1 cellular context compared by ENCODE assay signal in genomic region chr1:65419681-65420589, GRCh38.
A peak's percentile ranks its signal among the peaks of the same experiment; 100 is the strongest.
TF ChIP-seq lines count a peak whose summit lies in the region.

No MANE protein-coding gene starts in this region.

TF ChIP-seq in HepG2, 621 proteins besides CTCF, POLR2A, EP300 and RAD21 (continued from another document and continues in another):
- TF ChIP-seq ZNF761 (CRISPR knock-in tag; conservative IDR thresholded peaks at IDR 0.05) (0 out of 2 replicates have a peak, but pooled peaks have one; percentile 48), SP4 (CRISPR knock-in tag; IDR thresholded peaks at IDR 0.05) (peak; percentile 93), ZNF549 (CRISPR knock-in tag; IDR thresholded peaks at IDR 0.05) (no peak), GABPB1 (CRISPR knock-in tag; IDR thresholded peaks at IDR 0.05) (no peak), ZNF776 (CRISPR knock-in tag; IDR thresholded peaks at IDR 0.05) (no peak), MBNL3 (CRISPR knock-in tag; conservative IDR thresholded peaks at IDR 0.05) (no peak), ZNF510 (CRISPR knock-in tag; IDR thresholded peaks at IDR 0.05; ENCODE audit: low read depth) (peak; percentile 67; the same call in 1 of the 2 replicates), ZNF619 (CRISPR knock-in tag; IDR thresholded peaks at IDR 0.05) (no peak), TSC22D2 (CRISPR knock-in tag; IDR thresholded peaks at IDR 0.05; ENCODE audit: borderline replicate concordance) (peak; percentile 38; the same call in 1 of the 2 replicates), RERE (CRISPR knock-in tag; IDR thresholded peaks at IDR 0.05; ENCODE audit: low read depth) (no peak), ZC3H13 (CRISPR knock-in tag; IDR thresholded peaks at IDR 0.05) (0 out of 2 replicates have a peak, but pooled peaks have one; percentile 50), ZBTB34 (CRISPR knock-in tag; IDR thresholded peaks at IDR 0.05) (no peak), ZNF749 (CRISPR knock-in tag; IDR thresholded peaks at IDR 0.05; ENCODE audit: borderline replicate concordance) (no peak), NR2C2 (CRISPR knock-in tag; IDR thresholded peaks at IDR 0.05; ENCODE audit: borderline replicate concordance) (peak; percentile 30; the same call in 1 of the 2 replicates), ZKSCAN1 (IDR thresholded peaks at IDR 0.05; ENCODE audit: low read length) (no peak), ETV6 (CRISPR knock-in tag; conservative IDR thresholded peaks at IDR 0.05) (no peak), HNF4G (IDR thresholded peaks at IDR 0.05; ENCODE audit: borderline replicate concordance, low read depth, low read length) (peak; percentile 19; the same call in 1 of the 2 replicates), HNF4G (CRISPR knock-in tag; IDR thresholded peaks at IDR 0.05; ENCODE audit: borderline replicate concordance, low read depth) (no peak), IKZF1 (IDR thresholded peaks at IDR 0.05) (no peak), ZNF780A (CRISPR knock-in tag; IDR thresholded peaks at IDR 0.05) (peak; percentile 49; the same call in 1 of the 2 replicates), ZNF383 (CRISPR knock-in tag; IDR thresholded peaks at IDR 0.05; ENCODE audit: borderline replicate concordance) (no peak), ZFX (CRISPR knock-in tag; IDR thresholded peaks at IDR 0.05; ENCODE audit: low read depth) (peak; percentile 68), MTF2 (CRISPR knock-in tag; IDR thresholded peaks at IDR 0.05; ENCODE audit: borderline replicate concordance) (no peak), ZNF607 (CRISPR knock-in tag; IDR thresholded peaks at IDR 0.05; ENCODE audit: borderline replicate concordance) (no peak), DNMT3B (CRISPR knock-in tag; conservative IDR thresholded peaks at IDR 0.05) (no peak), REST (IDR thresholded peaks at IDR 0.05; ENCODE audit: borderline replicate concordance in 1 of 2, low read depth in 1 of 2, low read length in 2 of 2) (0 out of 4 replicates have a peak, but pooled peaks of 1 of the 2 experiments have one; percentile 22), ARNTL (CRISPR knock-in tag; IDR thresholded peaks at IDR 0.05) (peak; percentile 73; the same call in 1 of the 2 replicates), GRHL1 (CRISPR knock-in tag; conservative IDR thresholded peaks at IDR 0.05) (no peak), TFDP2 (CRISPR knock-in tag; IDR thresholded peaks at IDR 0.05) (no peak), ZBTB7A (CRISPR knock-in tag; IDR thresholded peaks at IDR 0.05) (no peak), ZNF362 (CRISPR knock-in tag; IDR thresholded peaks at IDR 0.05; ENCODE audit: borderline replicate concordance) (no peak), ZNF317 (CRISPR knock-in tag; IDR thresholded peaks at IDR 0.05) (no peak), HDAC1 (CRISPR knock-in tag; IDR thresholded peaks at IDR 0.05) (peak; percentile 57; the same call in 1 of the 2 replicates), NFRKB (IDR thresholded peaks at IDR 0.05) (no peak), DNMT1 (CRISPR knock-in tag; IDR thresholded peaks at IDR 0.05) (no peak), ERF (CRISPR knock-in tag; IDR thresholded peaks at IDR 0.05) (no peak)
- TF ChIP-seq, protein P1, sequence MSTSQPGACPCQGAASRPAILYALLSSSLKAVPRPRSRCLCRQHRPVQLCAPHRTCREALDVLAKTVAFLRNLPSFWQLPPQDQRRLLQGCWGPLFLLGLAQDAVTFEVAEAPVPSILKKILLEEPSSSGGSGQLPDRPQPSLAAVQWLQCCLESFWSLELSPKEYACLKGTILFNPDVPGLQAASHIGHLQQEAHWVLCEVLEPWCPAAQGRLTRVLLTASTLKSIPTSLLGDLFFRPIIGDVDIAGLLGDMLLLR (CRISPR knock-in tag; IDR thresholded peaks at IDR 0.05), result no peak
- TF ChIP-seq, protein P2, sequence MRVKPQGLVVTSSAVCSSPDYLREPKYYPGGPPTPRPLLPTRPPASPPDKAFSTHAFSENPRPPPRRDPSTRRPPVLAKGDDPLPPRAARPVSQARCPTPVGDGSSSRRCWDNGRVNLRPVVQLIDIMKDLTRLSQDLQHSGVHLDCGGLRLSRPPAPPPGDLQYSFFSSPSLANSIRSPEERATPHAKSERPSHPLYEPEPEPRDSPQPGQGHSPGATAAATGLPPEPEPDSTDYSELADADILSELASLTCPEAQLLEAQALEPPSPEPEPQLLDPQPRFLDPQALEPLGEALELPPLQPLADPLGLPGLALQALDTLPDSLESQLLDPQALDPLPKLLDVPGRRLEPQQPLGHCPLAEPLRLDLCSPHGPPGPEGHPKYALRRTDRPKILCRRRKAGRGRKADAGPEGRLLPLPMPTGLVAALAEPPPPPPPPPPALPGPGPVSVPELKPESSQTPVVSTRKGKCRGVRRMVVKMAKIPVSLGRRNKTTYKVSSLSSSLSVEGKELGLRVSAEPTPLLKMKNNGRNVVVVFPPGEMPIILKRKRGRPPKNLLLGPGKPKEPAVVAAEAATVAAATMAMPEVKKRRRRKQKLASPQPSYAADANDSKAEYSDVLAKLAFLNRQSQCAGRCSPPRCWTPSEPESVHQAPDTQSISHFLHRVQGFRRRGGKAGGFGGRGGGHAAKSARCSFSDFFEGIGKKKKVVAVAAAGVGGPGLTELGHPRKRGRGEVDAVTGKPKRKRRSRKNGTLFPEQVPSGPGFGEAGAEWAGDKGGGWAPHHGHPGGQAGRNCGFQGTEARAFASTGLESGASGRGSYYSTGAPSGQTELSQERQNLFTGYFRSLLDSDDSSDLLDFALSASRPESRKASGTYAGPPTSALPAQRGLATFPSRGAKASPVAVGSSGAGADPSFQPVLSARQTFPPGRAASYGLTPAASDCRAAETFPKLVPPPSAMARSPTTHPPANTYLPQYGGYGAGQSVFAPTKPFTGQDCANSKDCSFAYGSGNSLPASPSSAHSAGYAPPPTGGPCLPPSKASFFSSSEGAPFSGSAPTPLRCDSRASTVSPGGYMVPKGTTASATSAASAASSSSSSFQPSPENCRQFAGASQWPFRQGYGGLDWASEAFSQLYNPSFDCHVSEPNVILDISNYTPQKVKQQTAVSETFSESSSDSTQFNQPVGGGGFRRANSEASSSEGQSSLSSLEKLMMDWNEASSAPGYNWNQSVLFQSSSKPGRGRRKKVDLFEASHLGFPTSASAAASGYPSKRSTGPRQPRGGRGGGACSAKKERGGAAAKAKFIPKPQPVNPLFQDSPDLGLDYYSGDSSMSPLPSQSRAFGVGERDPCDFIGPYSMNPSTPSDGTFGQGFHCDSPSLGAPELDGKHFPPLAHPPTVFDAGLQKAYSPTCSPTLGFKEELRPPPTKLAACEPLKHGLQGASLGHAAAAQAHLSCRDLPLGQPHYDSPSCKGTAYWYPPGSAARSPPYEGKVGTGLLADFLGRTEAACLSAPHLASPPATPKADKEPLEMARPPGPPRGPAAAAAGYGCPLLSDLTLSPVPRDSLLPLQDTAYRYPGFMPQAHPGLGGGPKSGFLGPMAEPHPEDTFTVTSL (CRISPR knock-in tag; IDR thresholded peaks at IDR 0.05; ENCODE audit: borderline replicate concordance), result peak; percentile 23; the same call in 1 of the 2 replicates
